8 cellular contexts compared by ENCODE assay signal in the genomic region with DNA sequence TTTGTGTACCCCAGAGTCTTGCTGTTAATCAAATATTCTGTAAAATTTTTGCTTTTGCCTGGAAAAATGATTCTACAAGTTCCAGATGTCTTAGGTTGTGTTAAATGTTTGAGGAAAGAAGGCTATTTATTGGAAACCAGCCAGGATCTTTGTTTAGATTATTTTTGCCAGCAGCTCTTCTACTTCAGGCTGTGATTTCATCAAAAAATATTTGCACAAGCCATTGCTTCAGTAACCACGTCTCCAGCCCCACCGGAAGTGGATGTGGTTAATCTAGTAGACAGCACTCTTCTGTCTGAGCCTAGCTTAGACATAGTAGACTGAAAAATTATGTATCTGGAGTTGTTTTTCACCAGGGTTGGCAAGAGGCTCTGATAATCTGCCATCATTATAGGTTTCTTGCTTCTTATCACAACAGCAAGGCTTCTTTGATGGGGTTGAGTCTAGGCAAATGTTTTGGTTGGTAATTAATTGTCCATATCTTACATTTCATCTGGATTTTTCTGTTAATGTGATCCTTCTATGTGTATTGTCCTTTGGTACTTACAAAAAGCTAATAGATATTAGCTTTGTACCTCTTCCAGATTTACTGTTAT. TPM values are rescaled to one million over a fixed set of nuclear protein-coding genes. Genes with fewer than 3 reads are reported as not detected.
A peak's percentile ranks its signal among the peaks of the same experiment; 100 is the strongest.
DNase-seq lines count a peak whose midpoint lies in the region; ATAC-seq and TF ChIP-seq lines count a peak whose summit lies in the region.

No MANE protein-coding gene starts in this region.

- no peak overlapping the region for H3K4me3 ChIP-seq in heart left ventricle
- H3K4me3 ChIP-seq in fibroblast of mammary gland (ENCODE audit: control insufficient read depth, low read depth, low read length): no peak overlapping the region

- no peaks in the 10 kb centered on the region for H3K36me3 Mint-ChIP-seq in activated CD8-positive, alpha-beta memory T cell treated with anti-CD3 and anti-CD28 coated beads, Interleukin-2, amount 10 ng/mL, durations not matched to agents 7 days and 5 days

- no peaks in the 10 kb centered on the region for H3K27me3 ChIP-seq in heart left ventricle

- TF ChIP-seq POLR2A in heart left ventricle (IDR thresholded peaks at IDR 0.05) (no peak), erythroblast (IDR thresholded peaks at IDR 0.05; ENCODE audit: low read length) (no peak)

- peaks cover 59% of the 10 kb centered on the region for H3K4me1 Mint-ChIP-seq in activated CD8-positive, alpha-beta memory T cell treated with anti-CD3 and anti-CD28 coated beads, Interleukin-2, amount 10 ng/mL, durations not matched to agents 7 days and 5 days

- H3K36me3 ChIP-seq in heart left ventricle: no peaks in the 10 kb centered on the region

- no peaks in the 10 kb centered on the region for H3K9me3 Mint-ChIP-seq in activated CD8-positive, alpha-beta memory T cell treated with anti-CD3 and anti-CD28 coated beads, Interleukin-2, amount 10 ng/mL, durations not matched to agents 7 days and 5 days (ENCODE audit: low read depth)

- peak; percentile 36 to 62 (median 37) for DNase-seq in heart left ventricle
- no peak for DNase-seq in cardiac septum (ENCODE audit: low spot score)
- DNase-seq in NCI-H69 (lab: John Stamatoyannopoulos, UW): peak; percentile 83
- peak; percentile 95 for DNase-seq in activated CD8-positive, alpha-beta memory T cell treated with anti-CD3 and anti-CD28 coated beads, Interleukin-2, amount 10 ng/mL, durations not matched to agents 7 days and 5 days
- peak; percentile 96 for DNase-seq in fibroblast of mammary gland (ENCODE audit: low read depth)
- peak; percentile 24 to 61 for DNase-seq in stimulated activated CD4-positive, alpha-beta T cell treated with anti-CD3 and anti-CD28 coated beads, Interleukin-1b, Interleukin-23, amount 100 ng/mL, for 1 hour (ENCODE audit: low read depth in 2 of 2)
- no peak for DNase-seq in erythroblast (lab: John Stamatoyannopoulos, UW)

- H3K4me1 ChIP-seq in heart left ventricle: peaks cover 0 to 41% (median 0%) of the 10 kb centered on the region in 12 donors

- WGBS in heart left ventricle, 4 donors: 25 to 46% (median 42%) methylated on average over 2 of the region's 2 CpGs

- no peak for TF ChIP-seq CTCF in heart left ventricle (IDR thresholded peaks at IDR 0.05)
- TF ChIP-seq CTCF in fibroblast of mammary gland (conservative IDR thresholded peaks at IDR 0.05; ENCODE audit: control insufficient read depth, insufficient read depth, low read depth, low read length): no peak

- H3K9me3 ChIP-seq in heart left ventricle: no peaks in the 10 kb centered on the region

- no peaks in the 10 kb centered on the region for H3K27me3 Mint-ChIP-seq in activated CD8-positive, alpha-beta memory T cell treated with anti-CD3 and anti-CD28 coated beads, Interleukin-2, amount 10 ng/mL, durations not matched to agents 7 days and 5 days

- peak overlapping the region in 1 of 12 donors; percentile 57 for H3K27ac ChIP-seq in heart left ventricle

- peak in 3 of 4 donors; percentile 64 to 75 (median 66) for ATAC-seq in heart left ventricle
- peak; percentile 78 for ATAC-seq in HG02981 (IDR thresholded peaks at IDR 0.05; ENCODE audit: unreplicated experiment)
- peak; percentile 49 for ATAC-seq in activated CD8-positive, alpha-beta memory T cell treated with anti-CD3 and anti-CD28 coated beads, Interleukin-2, amount 10 ng/mL, durations not matched to agents 7 days and 5 days

- intact Hi-C loops in heart left ventricle (cut with DNase I) (no loop called here), cardiac septum (cut with DNase I) (no loop called here)

- CTCF ChIA-PET in activated CD8-positive, alpha-beta memory T cell treated with anti-CD3 and anti-CD28 coated beads, Interleukin-2, amount 10 ng/mL, durations not matched to agents 7 days and 5 days (lab: Charles Lee): interaction anchor here (0.6 to 1.8 kb wide), 7 partner anchors 9 to 1361 kb away, joined by 3 to 9 read pairs (median 3); partner anchors contain the start of genes KCTD16 and YIPF5

- H3K27ac Mint-ChIP-seq in activated CD8-positive, alpha-beta memory T cell treated with anti-CD3 and anti-CD28 coated beads, Interleukin-2, amount 10 ng/mL, durations not matched to agents 7 days and 5 days: peak overlapping the region; percentile 88

- H3K4me3 Mint-ChIP-seq in activated CD8-positive, alpha-beta memory T cell treated with anti-CD3 and anti-CD28 coated beads, Interleukin-2, amount 10 ng/mL, durations not matched to agents 7 days and 5 days: peak overlapping the region; percentile 38

RNA-seq across cellular contexts. Expression of gene KCTD16, which starts 17.1 kb away (rescaled TPM):
- under 1 TPM in 8 of 9 donors, not detected in 1; 0.02 to 0.32 (median 0.12) TPM for total RNA-seq in heart left ventricle
- not detected for polyA plus RNA-seq in heart left ventricle
- 0.08 TPM for total RNA-seq in cardiac septum
- total RNA-seq in activated CD8-positive, alpha-beta memory T cell treated with anti-CD3 and anti-CD28 coated beads, Interleukin-2, amount 10 ng/mL, durations not matched to agents 7 days and 5 days: under 1 TPM; 0.12 to 0.19 TPM

RNA-seq across cellular contexts. Expression of gene YIPF5, which starts 17.3 kb away (rescaled TPM):
- total RNA-seq in heart left ventricle (10 to 100 TPM; 18.2 to 43.9 (median 31.0) TPM), cardiac septum (25.0 TPM)
- 10 to 100 TPM in 1 of 2 donors, 1 to 10 TPM in 1; 4.1 to 24.9 TPM for polyA plus RNA-seq in heart left ventricle
- 10 to 100 TPM; 26.9 to 34.3 TPM for total RNA-seq in activated CD8-positive, alpha-beta memory T cell treated with anti-CD3 and anti-CD28 coated beads, Interleukin-2, amount 10 ng/mL, durations not matched to agents 7 days and 5 days

Comparison
In these comparisons a context has a peak if more than half of its experiments do, and no peak if none do; other contexts are left out.
1. DNase-seq: peak in heart left ventricle (5 of 5), NCI-H69 (single experiment), activated CD8-positive, alpha-beta memory T cell treated with anti-CD3 and anti-CD28 coated beads, Interleukin-2, amount 10 ng/mL, durations not matched to agents 7 days and 5 days (single experiment), fibroblast of mammary gland (single experiment) and stimulated activated CD4-positive, alpha-beta T cell treated with anti-CD3 and anti-CD28 coated beads, Interleukin-1b, Interleukin-23, amount 100 ng/mL, for 1 hour (2 of 2); none in cardiac septum (single experiment) and erythroblast (0 of 2).
2. Peak in every context shown above with its lines, with median percentiles within 50 percentile points of each other: ATAC-seq.